Comparison of ENCODE assay signal across 11 cellular contexts in genomic region chr2:108615480-108616090, GRCh38.
DNase-seq lines count a peak whose midpoint lies in the region; ATAC-seq, FAIRE-seq and TF ChIP-seq lines count a peak whose summit lies in the region.
"Had no signal": no experiment of that assay in that cellular context is flagged by ENCODE, and none has a peak within 500 bp of the region (broad histone marks: within the 10 kb centered on the region; RNA-seq: fewer than 3 reads in every experiment).

No MANE protein-coding gene starts in this region.

- H3K4me3 ChIP-seq in PC-3 (ENCODE audit: low read length) (no peak overlapping the region), H1 (ENCODE audit: extremely low read depth in 1 of 4, insufficient read depth in 2 of 4, low read depth in 3 of 4, low read length in 4 of 4) (no peak overlapping the region), upper lobe of right lung (no peak overlapping the region)

- no peaks in the 10 kb centered on the region for H3F3A ChIP-seq in PC-3 (ENCODE audit: low read length, unreplicated experiment)

- no peak overlapping the region for H2BK20ac ChIP-seq in H1 (ENCODE audit: low read length)

- BruUV-seq in PC-3 (replicated peaks; lab: Mats Ljungman, UMichigan), result no TSS peak

- TF ChIP-seq POLR2A in H1 (IDR thresholded peaks at IDR 0.05; ENCODE audit: control extremely low read depth in 1 of 2, low read depth in 2 of 2, low read length in 2 of 2), result no peak

- no peak overlapping the region for H3K23ac ChIP-seq in H1 (ENCODE audit: insufficient read length)

- no peaks in the 10 kb centered on the region for H3K23me2 ChIP-seq in H1 (ENCODE audit: low read depth, low read length)

- peaks cover 6% of the 10 kb centered on the region; the same call in 1 of the 2 replicates for H4K20me1 ChIP-seq in PC-3 (ENCODE audit: low read length)
- H4K20me1 ChIP-seq in H1 (replicated peaks in 1 of 2; ENCODE audit: control insufficient read depth in 1 of 2, insufficient read depth in 2 of 2, low read length in 2 of 2), result no peaks in the 10 kb centered on the region

- H3K27me3 ChIP-seq in PC-3 (ENCODE audit: low read length), result no peaks in the 10 kb centered on the region
- H3K27me3 ChIP-seq in H1 (replicated peaks in 1 of 4; ENCODE audit: control insufficient read depth in 3 of 4, extremely low read depth in 1 of 4, insufficient read depth in 3 of 4, low read length in 3 of 4), result no peaks in the 10 kb centered on the region
- H3K27me3 ChIP-seq in upper lobe of right lung, result no peaks in the 10 kb centered on the region

- H3K14ac ChIP-seq in H1 (ENCODE audit: insufficient read length), result no peak overlapping the region

- H3K79me2 ChIP-seq in PC-3 (ENCODE audit: low read length) (peaks cover 73% of the 10 kb centered on the region), H1 (ENCODE audit: control insufficient read depth in 1 of 2, insufficient read depth in 2 of 2, low read length in 2 of 2) (peaks cover 0 to 10% of the 10 kb centered on the region in 2 experiments; a peak in 2 of 4 replicates)

- H3K79me1 ChIP-seq in H1 (ENCODE audit: low read depth, low read length), result peaks cover 2% of the 10 kb centered on the region; the same call in 1 of the 2 replicates

- H3K4me2 ChIP-seq in PC-3 (ENCODE audit: low read length) (peak overlapping the region; percentile 74), H1 (ENCODE audit: insufficient read depth in 1 of 2, low read depth in 2 of 2, low read length in 2 of 2) (no peak overlapping the region)

- H3K18ac ChIP-seq in H1 (ENCODE audit: extremely low read depth, low read length), result no peak overlapping the region

- H3K4me1 ChIP-seq in PC-3 (ENCODE audit: insufficient read depth, low read length), result peaks cover 60% of the 10 kb centered on the region
- peaks cover 0 to 6% (median 5%) of the 10 kb centered on the region in 4 experiments; a peak in 4 of 7 replicates for H3K4me1 ChIP-seq in H1 (replicated peaks in 1 of 4; ENCODE audit: control insufficient read depth in 3 of 4, insufficient read depth in 4 of 4, low read length in 3 of 4)
- H3K4me1 ChIP-seq in upper lobe of right lung, result peaks cover 82% of the 10 kb centered on the region

- H3K56ac ChIP-seq in H1 (replicated peaks; ENCODE audit: insufficient read length, low read depth, low read length), result no peak overlapping the region

- 0 out of 2 replicates have a peak overlapping the region, but pooled peaks have one; percentile 87 for H4K8ac ChIP-seq in H1 (ENCODE audit: extremely low read depth, insufficient read depth, low read length)

- CTCF ChIA-PET in PC-3 (lab: Charles Lee) (interaction anchor here (3.5 kb wide), 1 partner anchor 21 kb away, joined by 17 read pairs; no protein-coding TSS in a partner anchor), H1 (lab: Charles Lee; ENCODE audit: partially characterized antibody) (interaction anchor here (1.3 to 3.3 kb wide), 4 partner anchors 9 to 21 kb away, joined by 3 to 46 read pairs (median 10); no protein-coding TSS in a partner anchor)

- H2AK5ac ChIP-seq in H1 (ENCODE audit: low read depth, low read length), result no peak overlapping the region

- H3K27ac ChIP-seq in PC-3 (ENCODE audit: low read length), result peak overlapping the region; percentile 76
- H3K27ac ChIP-seq in H1 (ENCODE audit: low read depth, low read length), result no peak overlapping the region
- H3K27ac ChIP-seq in upper lobe of right lung, result peak overlapping the region; percentile 91

- no peak overlapping the region for H2BK12ac ChIP-seq in H1 (ENCODE audit: low read depth, low read length)

- no peaks in the 10 kb centered on the region for H3K9me3 ChIP-seq in PC-3 (ENCODE audit: low read length)
- H3K9me3 ChIP-seq in H1 (ENCODE audit: insufficient read depth in 2 of 2, low read depth in 1 of 2, low read length in 1 of 2), result no peaks in the 10 kb centered on the region
- H3K9me3 ChIP-seq in upper lobe of right lung, result no peaks in the 10 kb centered on the region

- H4K91ac ChIP-seq in H1 (replicated peaks; ENCODE audit: insufficient read length, low read length), result no peak overlapping the region

- peak; percentile 36 for ATAC-seq in left ventricle myocardium superior
- no peak for ATAC-seq in left cardiac atrium
- no peak; the same call in 1 of the 2 replicates for ATAC-seq in PC-3
- ATAC-seq in upper lobe of right lung, result no peak
- no peak for ATAC-seq in HG02885 (IDR thresholded peaks at IDR 0.05; ENCODE audit: poor library complexity, unreplicated experiment)
- ATAC-seq: WTC11 had no signal

- H2BK120ac ChIP-seq in H1 (replicated peaks; ENCODE audit: low read depth, low read length), result no peak overlapping the region

- H3K9ac ChIP-seq in PC-3 (ENCODE audit: low read length), result no peak overlapping the region
- no peak overlapping the region for H3K9ac ChIP-seq in H1 (replicated peaks in 1 of 4; ENCODE audit: extremely low read depth in 1 of 4, low read depth in 3 of 4, low read length in 3 of 4)

- no peak for TF ChIP-seq EP300 in H1 (IDR thresholded peaks at IDR 0.05; ENCODE audit: borderline replicate concordance in 1 of 2, low read depth in 2 of 2, low read length in 2 of 2)

- H2BK15ac ChIP-seq in H1 (ENCODE audit: low read length), result no peak overlapping the region

- intact Hi-C loops in left ventricle myocardium superior (cut with micrococcal nuclease), result no loop called here
- intact Hi-C loops in left cardiac atrium (cut with DNase I), result no loop called here
- intact Hi-C loops in PC-3 (cut with micrococcal nuclease), result loop anchor here (2.0 kb wide), 1 partner anchor 21 kb away; no protein-coding TSS in a partner anchor
- intact Hi-C loops in upper lobe of right lung (cut with DNase I), result no loop called here

- H3K36me3 ChIP-seq in PC-3 (ENCODE audit: low read depth, low read length), result no peaks in the 10 kb centered on the region
- H3K36me3 ChIP-seq in H1 (ENCODE audit: control insufficient read depth in 2 of 4, insufficient read depth in 4 of 4, low read length in 3 of 4), result no peaks in the 10 kb centered on the region
- no peaks in the 10 kb centered on the region for H3K36me3 ChIP-seq in upper lobe of right lung

- POLR2A ChIA-PET in PC-3 (lab: Charles Lee; ENCODE audit: unreplicated experiment), result no interaction called here
- POLR2A ChIA-PET in H1 (lab: Charles Lee; ENCODE audit: partially characterized antibody), result no interaction called here

- H4K5ac ChIP-seq in H1 (ENCODE audit: insufficient read length, low read depth, low read length), result no peak overlapping the region

- DNase-seq in left ventricle myocardium superior (no peak), left cardiac atrium (no peak), PC-3 (peak; percentile 46), H1 (ENCODE audit: low read depth in 1 of 2, low spot score in 2 of 2) (no peak), upper lobe of right lung (no peak), HCEC 1CT (no peak), islet precursor cell (no peak)
- DNase-seq: effector CD8-positive, alpha-beta T cell had no signal

- FAIRE-seq in H1 (lab: Jason Lieb, UNC), result no peak
- FAIRE-seq: GM12891 had no signal

- no peak for TF ChIP-seq RAD21 in H1 (IDR thresholded peaks at IDR 0.05 in 1 of 2, conservative IDR thresholded peaks at IDR 0.05 in 1 of 2; ENCODE audit: low read depth in 2 of 2, low read length in 2 of 2)

- no peak overlapping the region for H2BK5ac ChIP-seq in H1 (ENCODE audit: low read depth, low read length)

- no peak for TF ChIP-seq CTCF in PC-3 (conservative IDR thresholded peaks at IDR 0.05; ENCODE audit: low read depth, low read length)
- no peak for TF ChIP-seq CTCF in H1 (IDR thresholded peaks at IDR 0.05; ENCODE audit: control extremely low read depth in 1 of 3, insufficient read depth in 1 of 3, low read depth in 1 of 3, low read length in 3 of 3)
- no peak for TF ChIP-seq CTCF in upper lobe of right lung (IDR thresholded peaks at IDR 0.05)

- WGBS in H1 (ENCODE audit: extremely low coverage in 1 of 2, insufficient coverage in 1 of 2, insufficient read length in 1 of 2, insufficient replicate concordance in 2 of 2, low coverage in 1 of 2, low lambda C conversion rate in 2 of 2, missing lambda C conversion rate in 1 of 2), 2 experiments, result 72% methylated on average over 2 of the region's 2 CpGs; no CpG with 5 or more reads in 1 of the 2 experiments

- no peak overlapping the region for H2AFZ ChIP-seq in PC-3 (ENCODE audit: low read length)
- no peak overlapping the region for H2AFZ ChIP-seq in H1 (ENCODE audit: low read length)

- no peak overlapping the region for H3K4ac ChIP-seq in H1 (replicated peaks; ENCODE audit: insufficient read length, low read depth, low read length)

- no peaks in the 10 kb centered on the region for H3K9me2 ChIP-seq in PC-3 (replicated peaks; ENCODE audit: low read length)

TF ChIP-seq in H1, 55 proteins besides CTCF, POLR2A, EP300 and RAD21 (continues in another document):
- TF ChIP-seq SIX5 (IDR thresholded peaks at IDR 0.05; ENCODE audit: low read depth, low read length), result no peak
- TF ChIP-seq CBX8 (IDR thresholded peaks at IDR 0.05; ENCODE audit: borderline replicate concordance, low read depth, low read length), result no peak
- TF ChIP-seq ATF3 (IDR thresholded peaks at IDR 0.05; ENCODE audit: insufficient read depth, low read depth, low read length), result no peak
- no peak for TF ChIP-seq FOSL1 (IDR thresholded peaks at IDR 0.05; ENCODE audit: insufficient read depth, low read depth, low read length)
- no peak for TF ChIP-seq RXRA (IDR thresholded peaks at IDR 0.05; ENCODE audit: insufficient read depth, low read depth, low read length)
- TF ChIP-seq RNF2 (IDR thresholded peaks at IDR 0.05; ENCODE audit: borderline replicate concordance, low read depth, low read length, missing control alignments, poor library complexity, severe bottlenecking), result no peak
- TF ChIP-seq TAF1 (IDR thresholded peaks at IDR 0.05; ENCODE audit: low read depth, low read length), result no peak
- TF ChIP-seq CEBPB (IDR thresholded peaks at IDR 0.05; ENCODE audit: low read depth, low read length), result no peak
- TF ChIP-seq MAX (IDR thresholded peaks at IDR 0.05), result no peak
- no peak for TF ChIP-seq SAP30 (IDR thresholded peaks at IDR 0.05; ENCODE audit: insufficient read depth, insufficient replicate concordance, low read length)
- TF ChIP-seq SUZ12 (IDR thresholded peaks at IDR 0.05; ENCODE audit: low read length), result no peak
- no peak for TF ChIP-seq SP2 (IDR thresholded peaks at IDR 0.05; ENCODE audit: low read length)
